In the genomic region with DNA sequence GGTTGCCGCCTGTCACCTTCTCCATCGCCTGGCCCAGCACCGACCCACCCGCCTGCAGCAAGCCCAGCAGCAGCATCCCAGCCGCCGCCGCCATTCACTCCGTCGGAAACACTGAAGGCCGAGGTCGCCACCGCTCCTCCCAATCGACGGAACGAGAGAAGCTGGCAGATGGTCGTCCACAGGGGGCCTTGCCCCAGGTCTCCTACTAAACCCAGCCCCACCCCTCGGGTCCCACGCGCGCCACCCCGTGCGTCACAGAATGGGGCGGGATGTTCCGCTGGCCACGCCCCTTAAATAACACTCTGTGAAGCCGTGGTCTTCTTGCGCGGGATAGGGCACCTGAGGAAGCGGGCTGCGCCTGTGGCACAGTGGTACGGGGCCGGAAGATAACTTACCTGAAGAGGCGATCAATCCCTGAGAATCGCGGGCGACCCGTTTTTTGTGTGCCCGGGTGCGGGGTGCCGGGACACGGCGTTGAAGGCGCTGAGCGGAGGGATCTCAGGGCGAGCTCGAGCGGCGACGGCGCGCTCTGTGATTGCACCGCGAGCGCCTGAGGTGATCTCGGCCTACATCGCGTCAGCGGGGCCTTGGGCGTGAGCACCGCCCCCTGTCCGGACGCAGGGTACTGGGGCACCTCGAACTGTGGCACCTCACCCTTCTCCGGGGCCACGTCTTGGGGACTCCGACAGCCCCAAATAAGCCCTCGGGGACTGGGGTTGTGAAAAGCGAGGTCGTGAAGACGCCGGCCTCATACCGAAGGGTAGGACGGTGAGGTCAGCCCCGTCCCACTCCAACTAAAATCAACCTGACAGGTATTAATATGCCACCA, we compare ENCODE assay signal across 8 cellular contexts. TPM values are rescaled to one million over a fixed set of nuclear protein-coding genes. Genes with fewer than 3 reads are reported as not detected.
DNase-seq lines count a peak whose midpoint lies in the region; ATAC-seq lines count a peak whose summit lies in the region.

CYP51A1 (minus strand) TSS at position 207 of the 829 bp plus-strand sequence; CDS start at position 94, 113 bp downstream.

- CTCF ChIA-PET in activated CD8-positive, alpha-beta memory T cell treated with anti-CD3 and anti-CD28 coated beads for 36 hours (lab: Charles Lee): interaction anchor here (1.2 to 1.6 kb wide), 2 partner anchors 289 to 313 kb away, joined by 4 to 7 read pairs; partner anchors contain the start of gene GATAD1

- ATAC-seq in GM21367 (IDR thresholded peaks at IDR 0.05; ENCODE audit: unreplicated experiment): peak; percentile 84

- peak; percentile 84 for DNase-seq in COLO829 (ENCODE audit: low spot score)
- DNase-seq in HT1080 (ENCODE audit: low read depth): peak; percentile 87
- DNase-seq in NOMO-1 (lab: John Stamatoyannopoulos, UW; ENCODE audit: unreplicated experiment in 2 of 2): peak; percentile 99
- peak; percentile 94 for DNase-seq in effector CD8-positive, alpha-beta T cell (lab: John Stamatoyannopoulos, UW)
- peak; percentile 92 to 95 for DNase-seq in lung microvascular endothelial cell (ENCODE audit: low read depth in 2 of 2)
- DNase-seq in stimulated activated CD4-positive, alpha-beta T cell treated with anti-CD3 and anti-CD28 coated beads, TNF-alpha, amount 100 ng/mL, for 4 hours (ENCODE audit: low read depth in 3 of 3): peak; percentile 86 to 92 (median 90)

- POLR2A ChIA-PET in activated CD8-positive, alpha-beta memory T cell treated with anti-CD3 and anti-CD28 coated beads for 36 hours (lab: Charles Lee): interaction anchor here (0.6 to 1.8 kb wide), 5 partner anchors 10 to 394 kb away, joined by 3 to 14 read pairs (median 9); partner anchors contain the start of genes ANKIB1, GATAD1, KRIT1 and PEX1

RNA-seq across cellular contexts. Expression of gene CYP51A1, which starts in this region (rescaled TPM):
- total RNA-seq in HT1080 (2014; rRNA removed; shearing (Covaris generic)): 135 and 139 TPM in 2 replicates
- polyA plus RNA-seq in HT1080 (2015; cell fraction: cytosol; rRNA removed): 59.5 and 69.9 TPM in 2 replicates
- polyA plus RNA-seq in HT1080 (2015; cell fraction: nucleus; rRNA removed): 59.5 and 62.2 TPM in 2 replicates
- 10 to 100 TPM; 59.2 to 61.5 TPM for total RNA-seq in activated CD8-positive, alpha-beta memory T cell treated with anti-CD3 and anti-CD28 coated beads for 36 hours
- 93.7 and 141 TPM in 2 replicates for total RNA-seq in lung microvascular endothelial cell

Comparison
In these comparisons a context has a peak if more than half of its experiments do, and no peak if none do; other contexts are left out.
1. Peak in every context shown above with its lines: DNase-seq and ATAC-seq.